ENCODE assay signal across 18 cellular contexts in genomic region chr15:74568594-74568993, GRCh38.
"Had no signal": no experiment of that assay in that cellular context is flagged by ENCODE, and none has a peak within 500 bp of the region (broad histone marks: within the 10 kb centered on the region; RNA-seq: fewer than 3 reads in every experiment).

No MANE protein-coding gene starts in this region.

- ATAC-seq: left lobe of liver, lower lobe of right lung, sciatic nerve, SK-N-SH treated with all-trans-retinoic acid at 6 μM for 48 hours had no signal

- DNase-seq: activated CD4-positive, alpha-beta memory T cell treated with anti-CD3 and anti-CD28 coated beads, Interleukin-2, amount 10 ng/mL, durations not matched to agents 7 days and 5 days; activated CD4-positive, alpha-beta T cell treated with anti-CD3 and anti-CD28 coated beads for 4 hours; activated CD4-positive, CD25-positive, alpha-beta regulatory T cell; activated naive CD4-positive, alpha-beta T cell; adrenal gland; lower lobe of right lung; naive B cell; small intestine; stimulated activated CD4-positive, alpha-beta T cell treated with anti-CD3 and anti-CD28 coated beads, Interleukin-2, amount 100 ng/mL, for 24 hours; stimulated activated naive CD4-positive, alpha-beta T cell; upper lobe of left lung had no signal

- H3K9me3 Mint-ChIP-seq: activated CD4-positive, alpha-beta memory T cell treated with anti-CD3 and anti-CD28 coated beads, Interleukin-2, amount 10 ng/mL, durations not matched to agents 7 days and 5 days; naive B cell had no signal

- H3K4me3 Mint-ChIP-seq: activated CD4-positive, alpha-beta memory T cell treated with anti-CD3 and anti-CD28 coated beads, Interleukin-2, amount 10 ng/mL, durations not matched to agents 7 days and 5 days; activated naive CD8-positive, alpha-beta T cell; naive B cell had no signal

- H3K9me3 ChIP-seq: adrenal gland, breast epithelium, lower lobe of right lung, thoracic aorta, upper lobe of left lung had no signal

- H3K36me3 ChIP-seq: breast epithelium had no signal

- H3K27ac Mint-ChIP-seq: activated CD4-positive, alpha-beta memory T cell treated with anti-CD3 and anti-CD28 coated beads, Interleukin-2, amount 10 ng/mL, durations not matched to agents 7 days and 5 days had no signal

- H3K27ac ChIP-seq: adrenal gland, breast epithelium, coronary artery, lower lobe of right lung, upper lobe of left lung had no signal

- H3K27me3 Mint-ChIP-seq: activated CD4-positive, alpha-beta memory T cell treated with anti-CD3 and anti-CD28 coated beads, Interleukin-2, amount 10 ng/mL, durations not matched to agents 7 days and 5 days; activated naive CD8-positive, alpha-beta T cell; naive B cell had no signal

- H3K4me3 ChIP-seq: adrenal gland, breast epithelium, coronary artery, lower lobe of right lung, thoracic aorta, upper lobe of left lung had no signal

- H3K4me1 ChIP-seq: breast epithelium, lower lobe of right lung had no signal

- H3K27me3 ChIP-seq: adrenal gland, breast epithelium, upper lobe of left lung had no signal
